ENCODE assay signal across 26 cellular contexts in genomic region chr11:120863359-120863758, GRCh38.
DNase-seq lines count a peak whose midpoint lies in the region; ATAC-seq and TF ChIP-seq lines count a peak whose summit lies in the region.
"Had no signal": no experiment of that assay in that cellular context is flagged by ENCODE, and none has a peak within 500 bp of the region (broad histone marks: within the 10 kb centered on the region; RNA-seq: fewer than 3 reads in every experiment).

No MANE protein-coding gene starts in this region.

- no peaks in the 10 kb centered on the region for H3K4me1 ChIP-seq in osteoblast (ENCODE audit: insufficient read depth, low read length)
- H3K4me1 ChIP-seq in SK-N-SH (ENCODE audit: control insufficient read depth in 1 of 2, insufficient read depth in 2 of 2, low read depth in 1 of 2, low read length in 1 of 2): peaks cover 0 to 17% of the 10 kb centered on the region in 2 experiments; a peak in 1 of 4 replicates
- H3K4me1 ChIP-seq: SJCRH30 had no signal

- no peak for ATAC-seq in HG02840 (IDR thresholded peaks at IDR 0.05; ENCODE audit: low FRiP score, unreplicated experiment)
- ATAC-seq: activated CD4-positive, CD25-positive, alpha-beta regulatory T cell treated with anti-CD3 and anti-CD28 coated beads, Interleukin-2, amount 50 U/mL, for 24 hours; HCT116; naive thymus-derived CD8-positive, alpha-beta T cell; stimulated activated naive B cell treated with anti-CD40 and anti-IgM and Interleukin-4, amounts not matched to agents 10 μg/mL and 1 μg/mL and 100 μg/mL, for 72 hours; T-cell had no signal

- no peaks in the 10 kb centered on the region for H3K9me3 ChIP-seq in osteoblast (ENCODE audit: low read depth, low read length)
- no peaks in the 10 kb centered on the region for H3K9me3 ChIP-seq in SK-N-SH
- H3K9me3 ChIP-seq: left ventricle myocardium inferior, SJCRH30 had no signal

- H3K4me3 ChIP-seq in epithelial cell of proximal tubule (ENCODE audit: low read depth, low read length): no peak overlapping the region
- no peak overlapping the region for H3K4me3 ChIP-seq in osteoblast (ENCODE audit: insufficient read depth, low read length)
- no peak overlapping the region for H3K4me3 ChIP-seq in SK-N-SH (ENCODE audit: low read depth in 2 of 2, low read length in 1 of 2)
- H3K4me3 ChIP-seq: cardiac muscle cell, coronary artery, left ventricle myocardium inferior, SJCRH30 had no signal

- H3K27ac ChIP-seq in osteoblast (ENCODE audit: low read depth, low read length): no peak overlapping the region
- no peak overlapping the region for H3K27ac ChIP-seq in SK-N-SH (ENCODE audit: low read depth in 2 of 2, low read length in 1 of 2)
- H3K27ac ChIP-seq: cardiac muscle cell, coronary artery, left ventricle myocardium inferior, SJCRH30 had no signal

- no peaks in the 10 kb centered on the region for H3K9me2 ChIP-seq in SK-N-SH

- H3F3A ChIP-seq in SK-N-SH (replicated peaks; ENCODE audit: insufficient read depth): no peaks in the 10 kb centered on the region

- no peak for TF ChIP-seq EP300 in SK-N-SH (IDR thresholded peaks at IDR 0.05; ENCODE audit: borderline replicate concordance in 1 of 2, low read depth in 1 of 2, low read length in 1 of 2)

- no peaks in the 10 kb centered on the region for H3K27me3 ChIP-seq in osteoblast (ENCODE audit: insufficient read depth, low read length)
- no peaks in the 10 kb centered on the region for H3K27me3 ChIP-seq in SK-N-SH (ENCODE audit: insufficient read depth)
- H3K27me3 ChIP-seq: SJCRH30 had no signal

- H3K9ac ChIP-seq in SK-N-SH: no peak overlapping the region

- CTCF ChIA-PET in SK-N-SH (lab: Yijun Ruan, JAX): interaction anchor here (0.9 to 1.6 kb wide), 2 partner anchors 178 to 352 kb away, joined by 3 read pairs; no protein-coding TSS in a partner anchor

- H4K20me1 ChIP-seq in osteoblast (ENCODE audit: insufficient read depth, low read length) (no peaks in the 10 kb centered on the region), SK-N-SH (ENCODE audit: insufficient read depth) (no peaks in the 10 kb centered on the region)

- peak; percentile 18 for DNase-seq in GM04504 (ENCODE audit: low read depth)
- DNase-seq in RKO (ENCODE audit: low spot score): peak; percentile 23
- DNase-seq in epithelial cell of proximal tubule (ENCODE audit: low read depth): peak; percentile 4
- peak; percentile 18 for DNase-seq in osteoblast (ENCODE audit: insufficient read length, low spot score, missing footprints)
- DNase-seq in SK-N-SH: no peak
- DNase-seq in mucosa of gallbladder (ENCODE audit: low spot score): no peak
- DNase-seq: activated gamma-delta T cell treated with Interleukin-2 at 50 U/mL for 16 hours; activated T-cell treated with anti-CD3 and anti-CD28 coated beads, Interleukin-2, amount 50 U/mL, for 1 hour; EL; endodermal cell; head of caudate nucleus; left ventricle myocardium inferior; MV-4-11; naive thymus-derived CD8-positive, alpha-beta T cell; NCI-H1694; NCI-H510A treated with DMSO at 0.1 percent for 48 hours; retina; SJCRH30; stimulated activated CD4-positive, alpha-beta T cell treated with anti-CD3 and anti-CD28 coated beads, Interleukin-4, amount 100 ng/mL, for 1 hour; stimulated activated naive B cell treated with anti-CD40 and anti-IgM and Interleukin-4, amounts not matched to agents 10 μg/mL and 1 μg/mL and 100 μg/mL, for 72 hours; T-cell had no signal

- H3K4me2 ChIP-seq in osteoblast (ENCODE audit: insufficient read depth, low read length) (no peak overlapping the region), SK-N-SH (no peak overlapping the region)

- H3K36me3 ChIP-seq in osteoblast (ENCODE audit: insufficient read depth, low read length) (no peaks in the 10 kb centered on the region), SK-N-SH (replicated peaks in 1 of 2; ENCODE audit: control insufficient read depth in 1 of 2, insufficient read depth in 2 of 2, low read length in 1 of 2) (no peaks in the 10 kb centered on the region)
- H3K36me3 ChIP-seq: cardiac muscle cell, left ventricle myocardium inferior, SJCRH30 had no signal

- 51% methylated on average over 2 of the region's 2 CpGs for WGBS in SK-N-SH (ENCODE audit: low lambda C conversion rate)

- H2AFZ ChIP-seq in osteoblast (ENCODE audit: low read length): no peak overlapping the region
- H2AFZ ChIP-seq in SK-N-SH (ENCODE audit: low read depth): no peak overlapping the region

- no peak for TF ChIP-seq RAD21 in SK-N-SH (IDR thresholded peaks at IDR 0.05; ENCODE audit: low read length)

- no peaks in the 10 kb centered on the region for H3K79me2 ChIP-seq in osteoblast (ENCODE audit: insufficient read depth, low read length)
- no peaks in the 10 kb centered on the region for H3K79me2 ChIP-seq in SK-N-SH (ENCODE audit: insufficient read depth)

- TF ChIP-seq CTCF in epithelial cell of proximal tubule (conservative IDR thresholded peaks at IDR 0.05; ENCODE audit: low read depth, low read length) (no peak), osteoblast (IDR thresholded peaks at IDR 0.05; ENCODE audit: extremely low read depth, low read depth, low read length) (no peak), SK-N-SH (IDR thresholded peaks at IDR 0.05) (no peak)

- POLR2A ChIA-PET in SK-N-SH (lab: Yijun Ruan, JAX): no interaction called here

TF ChIP-seq in SK-N-SH, 30 proteins besides CTCF, POLR2A, EP300 and RAD21:
- TF ChIP-seq EZH2phosphoT487 (IDR thresholded peaks at IDR 0.05; ENCODE audit: borderline replicate concordance, low read depth): no peak
- no peak for TF ChIP-seq USF1 (IDR thresholded peaks at IDR 0.05; ENCODE audit: borderline replicate concordance, low read depth)
- TF ChIP-seq ELF1 (IDR thresholded peaks at IDR 0.05): no peak
- TF ChIP-seq MXI1 (IDR thresholded peaks at IDR 0.05; ENCODE audit: low read depth, low read length): no peak
- TF ChIP-seq JUND (IDR thresholded peaks at IDR 0.05): no peak
- TF ChIP-seq SIN3A (IDR thresholded peaks at IDR 0.05; ENCODE audit: borderline replicate concordance, low read depth, low read length): no peak
- TF ChIP-seq RXRA (IDR thresholded peaks at IDR 0.05; ENCODE audit: borderline replicate concordance, low read depth): no peak
- no peak for TF ChIP-seq RCOR1 (IDR thresholded peaks at IDR 0.05; ENCODE audit: low read length)
- no peak for TF ChIP-seq FOSL2 (IDR thresholded peaks at IDR 0.05; ENCODE audit: borderline replicate concordance, low read depth)
- TF ChIP-seq PBX3 (IDR thresholded peaks at IDR 0.05): no peak
- no peak for TF ChIP-seq NFIC (IDR thresholded peaks at IDR 0.05; ENCODE audit: borderline replicate concordance)
- TF ChIP-seq YY1 (IDR thresholded peaks at IDR 0.05; ENCODE audit: low read depth): no peak
- no peak for TF ChIP-seq FOXJ3 (CRISPR knock-in tag; IDR thresholded peaks at IDR 0.05)
- no peak for TF ChIP-seq GATA2 (CRISPR knock-in tag; IDR thresholded peaks at IDR 0.05)
- TF ChIP-seq ZBTB33 (IDR thresholded peaks at IDR 0.05; ENCODE audit: borderline replicate concordance, low read depth): no peak
- no peak for TF ChIP-seq FOXM1 (IDR thresholded peaks at IDR 0.05; ENCODE audit: low read depth)
- no peak for TF ChIP-seq IRF3 (IDR thresholded peaks at IDR 0.05; ENCODE audit: low read depth, low read length)
- TF ChIP-seq TAF1 (IDR thresholded peaks at IDR 0.05; ENCODE audit: borderline replicate concordance, low read depth, low read length): no peak

Comparison
In these comparisons a context has a peak if more than half of its experiments do, and no peak if none do; other contexts are left out.
1. DNase-seq: peak in GM04504 (single experiment), RKO (single experiment), epithelial cell of proximal tubule (single experiment) and osteoblast (single experiment); none in SK-N-SH (single experiment) and mucosa of gallbladder (single experiment).